Comparison of ENCODE assay signal across 23 cellular contexts in genomic region chr17:3994221-3994576, GRCh38. TPM values are rescaled to one million over a fixed set of nuclear protein-coding genes. Genes with fewer than 3 reads are reported as not detected.
"Had no signal": no experiment of that assay in that cellular context is flagged by ENCODE, and none has a peak within 500 bp of the region (broad histone marks: within the 10 kb centered on the region; RNA-seq: fewer than 3 reads in every experiment).

No MANE protein-coding gene starts in this region.

- FAIRE-seq: HepG2 had no signal

- ATAC-seq: HepG2, Panc1, PC-3 had no signal

- H3K9me3 ChIP-seq: MG63 had no signal

- H3K4me2 ChIP-seq: SK-N-SH had no signal

- H3K36me3 ChIP-seq: MG63 had no signal

- H3K9ac ChIP-seq: SK-N-SH had no signal

- H3K27me3 ChIP-seq: MG63 had no signal

- H3K27ac ChIP-seq: RWPE1 had no signal

- DNase-seq: IMR-90, Karpas-422, KG1, MG63, NCI-H1092 treated with DMSO at 0.1 percent for 48 hours, NCI-H1436, NCI-H187, NCI-H2029, NCI-H2081 treated with DMSO at 0.1 percent for 48 hours, NCI-H2171, NCI-H226, NCI-H446, NCI-H510A, NCI-H524 treated with DMSO at 0.1 percent for 48 hours, NCI-H69, NCI-H774, PC-3, SHP77, SK-N-SH had no signal

- H3K4me3 ChIP-seq: MG63 had no signal

RNA-seq across cellular contexts. Expression of gene ATP2A3, which starts 30.0 kb away (rescaled TPM):
- total RNA-seq: HepG2, HT1080 had no signal
